Comparison of ENCODE assay signal across 8 cellular contexts in genomic region chr7:75171219-75171810, GRCh38.
DNase-seq lines count a peak whose midpoint lies in the region; ATAC-seq and TF ChIP-seq lines count a peak whose summit lies in the region.
"Not testable (repeated sequence)": the region's sequence is repeated elsewhere in the genome, so short reads cannot be mapped to it uniquely, and the experiment has no call there.

No MANE protein-coding gene starts in this region.

- not testable (repeated sequence) for H3K9me3 ChIP-seq in T-helper 17 cell (ENCODE audit: control insufficient read depth, low read length, poor library complexity, severe bottlenecking); left lung; aorta (ENCODE audit: control insufficient read depth, low read length)

- H3K36me3 ChIP-seq in left lung; aorta (ENCODE audit: control insufficient read depth in 1 of 2, insufficient read depth in 2 of 2, low read length in 1 of 2): not testable (repeated sequence)

- H3K27me3 ChIP-seq in left lung; aorta (ENCODE audit: control insufficient read depth in 1 of 2, insufficient read depth in 2 of 2, low read length in 1 of 2): not testable (repeated sequence)

- H3K4me1 Mint-ChIP-seq in T-helper 17 cell: not testable (repeated sequence)

- not testable (repeated sequence) for TF ChIP-seq CTCF in left lung (IDR thresholded peaks at IDR 0.05)

- not testable (repeated sequence) for H3K4me3 Mint-ChIP-seq in T-helper 17 cell

- not testable (repeated sequence) for H3K27ac Mint-ChIP-seq in T-helper 17 cell

- no CpG with 5 or more reads among the region's 5 CpGs for WGBS in aorta, 2 donors

- H3K4me3 ChIP-seq in left lung; aorta (ENCODE audit: low read length in 2 of 2): not testable (repeated sequence)

- not testable (repeated sequence) for H3K27me3 Mint-ChIP-seq in T-helper 17 cell

- not testable (repeated sequence) for H3K4me1 ChIP-seq in left lung; aorta (ENCODE audit: control insufficient read depth in 1 of 2, insufficient read depth in 2 of 2, low read length in 2 of 2)

- intact Hi-C loops in left lung (cut with DNase I); aorta (cut with DNase I): not testable (repeated sequence)

- not testable (repeated sequence) for H3K27ac ChIP-seq in left lung; aorta (ENCODE audit: low read depth in 1 of 2, low read length in 2 of 2)

- not testable (repeated sequence) for DNase-seq in T-helper 17 cell, left lung, aorta

- not testable (repeated sequence) for H3K36me3 Mint-ChIP-seq in T-helper 17 cell (ENCODE audit: low read depth)

- ATAC-seq in GM18909 (IDR thresholded peaks at IDR 0.05; ENCODE audit: poor library complexity, unreplicated experiment) (peak; percentile 35), GM21360 (IDR thresholded peaks at IDR 0.05; ENCODE audit: unreplicated experiment) (peak; percentile 26), GM21825 (IDR thresholded peaks at IDR 0.05; ENCODE audit: unreplicated experiment) (peak; percentile 35), HG02943 (IDR thresholded peaks at IDR 0.05; ENCODE audit: low read depth, unreplicated experiment) (peak; percentile 43), HG03280 (IDR thresholded peaks at IDR 0.05; ENCODE audit: unreplicated experiment) (peak; percentile 50), T-helper 17 cell (peak; percentile 14), left lung (peak; percentile 45), aorta (ENCODE audit: low FRiP score) (peak; percentile 59)
